In the genomic region with DNA sequence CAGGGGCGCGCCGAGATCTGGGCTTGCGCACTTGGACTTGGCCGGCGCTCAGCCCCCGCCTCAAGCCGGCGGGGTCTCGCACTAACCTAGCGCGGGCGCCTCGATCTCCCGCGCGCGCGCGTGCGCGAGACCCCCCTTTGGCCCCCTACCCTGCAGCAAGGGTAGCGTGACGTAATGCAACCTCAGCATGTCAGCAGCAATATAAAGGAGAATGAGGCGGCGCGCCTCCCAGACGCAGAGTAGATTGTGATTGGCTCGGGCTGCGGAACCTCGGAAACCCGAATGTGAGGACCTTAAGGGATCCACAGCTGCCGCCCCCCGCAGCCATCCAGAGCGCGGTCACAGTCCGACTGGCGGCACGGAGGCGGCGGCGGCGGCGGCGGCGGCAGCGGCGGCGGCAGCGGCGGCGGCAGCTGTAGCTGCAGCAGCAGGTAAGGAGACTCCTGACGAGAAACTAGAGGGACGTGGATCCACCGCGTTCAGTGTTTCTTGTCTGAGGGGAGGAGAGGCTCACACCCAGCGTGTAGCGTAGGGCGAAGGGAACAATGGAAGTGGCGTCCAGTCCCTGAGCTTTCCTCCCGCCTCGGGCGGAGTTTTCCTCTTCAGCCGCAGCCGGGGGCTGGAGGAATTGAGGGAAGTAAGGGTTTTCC, we compare ENCODE assay signal across 8 cellular contexts. TPM values are rescaled to one million over a fixed set of nuclear protein-coding genes. Genes with fewer than 3 reads are reported as not detected.
A peak's percentile ranks its signal among the peaks of the same experiment; 100 is the strongest.
DNase-seq lines count a peak whose midpoint lies in the region; ATAC-seq, FAIRE-seq and TF ChIP-seq lines count a peak whose summit lies in the region.

A gene with protein sequence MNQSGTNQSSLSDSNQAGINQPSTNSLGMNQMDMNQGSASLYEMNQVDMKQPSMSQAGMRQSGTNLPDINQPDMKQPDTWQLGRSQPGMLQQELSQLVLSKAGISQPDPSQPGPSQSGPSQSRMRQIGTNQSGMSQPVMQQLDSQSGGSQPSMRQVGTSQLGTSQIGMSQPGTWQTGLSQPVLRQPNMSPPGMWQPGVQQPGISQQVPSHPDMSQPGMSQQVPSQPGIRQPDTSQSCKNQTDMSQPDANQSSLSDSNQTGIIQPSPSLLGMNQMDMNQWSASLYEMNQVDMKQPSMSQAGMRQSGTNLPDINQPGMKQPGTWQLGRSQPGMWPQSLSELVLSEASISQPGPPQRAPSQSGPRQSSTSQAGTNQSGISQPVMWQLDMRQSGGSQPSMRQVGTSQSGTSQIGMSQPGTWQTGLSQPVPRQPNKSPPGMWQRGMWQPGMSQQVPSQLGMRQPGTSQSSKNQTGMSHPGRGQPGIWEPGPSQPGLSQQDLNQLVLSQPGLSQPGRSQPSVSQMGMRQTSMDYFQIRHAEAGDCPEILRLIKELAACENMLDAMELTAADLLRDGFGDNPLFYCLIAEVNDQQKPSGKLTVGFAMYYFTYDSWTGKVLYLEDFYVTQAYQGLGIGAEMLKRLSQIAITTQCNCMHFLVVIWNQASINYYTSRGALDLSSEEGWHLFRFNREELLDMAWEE (minus strand): TSS at position 19 of the 650 bp plus-strand sequence. CDS start 134,811 bp downstream, outside the sequence.
Gene ZNF711 (plus strand): TSS at position 231 of the 650 bp plus-strand sequence. CDS start 3,582 bp downstream, outside the sequence.

- no peak within 1 kb of the TSS; the same call in 1 of the 2 replicates for H2AK5ac ChIP-seq in H1 (ENCODE audit: low read depth, low read length)

- no peak within 1 kb of the TSS for H3K23ac ChIP-seq in H1 (ENCODE audit: insufficient read length)

- no peak within 1 kb of the TSS for H2BK15ac ChIP-seq in H1 (ENCODE audit: low read length)

- H4K20me1 ChIP-seq in H1 (replicated peaks in 1 of 2; ENCODE audit: control insufficient read depth in 1 of 2, insufficient read depth in 2 of 2, low read length in 2 of 2), result no peaks in the 10 kb centered on the region

- POLR2A ChIA-PET in H1 (lab: Charles Lee; ENCODE audit: partially characterized antibody), result interaction anchor here (0.7 to 2.0 kb wide), 10 partner anchors 9 to 133 kb away, joined by 3 to 10 read pairs (median 5); no protein-coding TSS in a partner anchor

- peak within 1 kb of the TSS; percentile 92 for H2AFZ ChIP-seq in H1 (ENCODE audit: low read length)

- no peak within 1 kb of the TSS for H3K4ac ChIP-seq in H1 (replicated peaks; ENCODE audit: insufficient read length, low read depth, low read length)

- FAIRE-seq in H1 (lab: Jason Lieb, UNC) (peak; percentile 50), H54 (lab: Jason Lieb, UNC) (no peak)

- peak; percentile 44 for ATAC-seq in GM21717 (IDR thresholded peaks at IDR 0.05; ENCODE audit: unreplicated experiment)

- TF ChIP-seq POLR2A in H1 (IDR thresholded peaks at IDR 0.05; ENCODE audit: control extremely low read depth in 1 of 2, low read depth in 2 of 2, low read length in 2 of 2), result peak in 1 of 2 experiments; percentile 45; a peak in 1 of 3 replicates
- TF ChIP-seq POLR2A in H54 (IDR thresholded peaks at IDR 0.05; ENCODE audit: low read depth, low read length), result no peak

- no peak within 1 kb of the TSS for H3K14ac ChIP-seq in H1 (ENCODE audit: insufficient read length)

- no peaks in the 10 kb centered on the region for H3K79me1 ChIP-seq in H1 (ENCODE audit: low read depth, low read length)

- no peak for TF ChIP-seq RAD21 in H1 (IDR thresholded peaks at IDR 0.05 in 1 of 2, conservative IDR thresholded peaks at IDR 0.05 in 1 of 2; ENCODE audit: low read depth in 2 of 2, low read length in 2 of 2)

- TF ChIP-seq CTCF in WERI-Rb-1 (IDR thresholded peaks at IDR 0.05; ENCODE audit: low read depth, low read length) (no peak), H1 (IDR thresholded peaks at IDR 0.05; ENCODE audit: control extremely low read depth in 1 of 3, insufficient read depth in 1 of 3, low read depth in 1 of 3, low read length in 3 of 3) (no peak)

- H3K18ac ChIP-seq in H1 (ENCODE audit: extremely low read depth, low read length), result peak within 1 kb of the TSS; percentile 71; the same call in 1 of the 2 replicates

- peak within 1 kb of the TSS; percentile 3 for H3K56ac ChIP-seq in H1 (replicated peaks; ENCODE audit: insufficient read length, low read depth, low read length)

- H3K36me3 ChIP-seq in WERI-Rb-1 (0 out of 2 replicates have a peak, but pooled peaks cover 2% of the 10 kb centered on the region), H1 (ENCODE audit: control insufficient read depth in 2 of 4, insufficient read depth in 4 of 4, low read length in 3 of 4) (peaks cover 0 to 4% (median 0%) of the 10 kb centered on the region in 4 experiments; a peak in 2 of 8 replicates), subcutaneous abdominal adipose tissue (ENCODE audit: control insufficient read depth in 5 of 5, insufficient read depth in 5 of 5, low read length in 5 of 5) (no peaks in the 10 kb centered on the region)

- H3K4me1 ChIP-seq in H1 (replicated peaks in 1 of 4; ENCODE audit: control insufficient read depth in 3 of 4, insufficient read depth in 4 of 4, low read length in 3 of 4) (peaks cover 0 to 3% (median 0%) of the 10 kb centered on the region in 4 experiments; a peak in 1 of 7 replicates), subcutaneous abdominal adipose tissue (ENCODE audit: control insufficient read depth in 5 of 5, insufficient read depth in 5 of 5, low read length in 5 of 5) (peaks cover 0 to 11% (median 6%) of the 10 kb centered on the region in 5 donors)

- H4K5ac ChIP-seq in H1 (ENCODE audit: insufficient read length, low read depth, low read length), result peak within 1 kb of the TSS; percentile 67

- H3K27ac ChIP-seq in WERI-Rb-1 (peak within 1 kb of the TSS; percentile 94), H1 (ENCODE audit: low read depth, low read length) (peak within 1 kb of the TSS; percentile 95), subcutaneous abdominal adipose tissue (ENCODE audit: low read depth, low read length) (no peak within 1 kb of the TSS)

- H3K9ac ChIP-seq in H1 (replicated peaks in 1 of 4; ENCODE audit: extremely low read depth in 1 of 4, low read depth in 3 of 4, low read length in 3 of 4), result peak within 1 kb of the TSS; percentile 84 to 98 (median 96)
- H3K9ac ChIP-seq in subcutaneous abdominal adipose tissue (ENCODE audit: low read length in 5 of 5), result peak within 1 kb of the TSS in 1 of 5 donors; percentile 11

- WGBS in H1 (ENCODE audit: extremely low coverage in 1 of 2, insufficient coverage in 1 of 2, insufficient read length in 1 of 2, insufficient replicate concordance in 2 of 2, low coverage in 1 of 2, low lambda C conversion rate in 2 of 2, missing lambda C conversion rate in 1 of 2), 2 experiments, result 1% methylated on average over 14 of the region's 65 CpGs; no CpG with 5 or more reads in 1 of the 2 experiments

- H3K9me3 ChIP-seq in WERI-Rb-1 (ENCODE audit: severe bottlenecking) (no peaks in the 10 kb centered on the region), H1 (ENCODE audit: insufficient read depth in 2 of 2, low read depth in 1 of 2, low read length in 1 of 2) (no peaks in the 10 kb centered on the region), subcutaneous abdominal adipose tissue (ENCODE audit: control insufficient read depth in 5 of 5, low read length in 5 of 5) (no peaks in the 10 kb centered on the region)

- peak within 1 kb of the TSS; percentile 50; the same call in 1 of the 2 replicates for H2BK12ac ChIP-seq in H1 (ENCODE audit: low read depth, low read length)

- peaks cover 6% of the 10 kb centered on the region for H3K27me3 ChIP-seq in WERI-Rb-1 (ENCODE audit: insufficient read depth, low read depth, severe bottlenecking)
- no peaks in the 10 kb centered on the region for H3K27me3 ChIP-seq in H1 (replicated peaks in 1 of 4; ENCODE audit: control insufficient read depth in 3 of 4, extremely low read depth in 1 of 4, insufficient read depth in 3 of 4, low read length in 3 of 4)
- peaks cover 0 to 8% (median 5%) of the 10 kb centered on the region in 5 donors for H3K27me3 ChIP-seq in subcutaneous abdominal adipose tissue (ENCODE audit: control insufficient read depth in 5 of 5, insufficient read depth in 4 of 5, low read length in 5 of 5)

- H2BK20ac ChIP-seq in H1 (ENCODE audit: low read length), result no peak within 1 kb of the TSS

- H3K4me2 ChIP-seq in H1 (ENCODE audit: insufficient read depth in 1 of 2, low read depth in 2 of 2, low read length in 2 of 2), result peak within 1 kb of the TSS; percentile 67 to 73

- H3K4me3 ChIP-seq in WERI-Rb-1 (ENCODE audit: low read depth, low read length) (peak within 1 kb of the TSS; percentile 91), H1 (ENCODE audit: extremely low read depth in 1 of 4, insufficient read depth in 2 of 4, low read depth in 3 of 4, low read length in 4 of 4) (peak within 1 kb of the TSS; percentile 80 to 100 (median 92)), subcutaneous abdominal adipose tissue (ENCODE audit: low read depth in 1 of 5, low read length in 5 of 5) (peak within 1 kb of the TSS; percentile 61 to 81 (median 70))

- no peak for TF ChIP-seq EP300 in H1 (IDR thresholded peaks at IDR 0.05; ENCODE audit: borderline replicate concordance in 1 of 2, low read depth in 2 of 2, low read length in 2 of 2)

- peaks cover 3% of the 10 kb centered on the region; the same call in 1 of the 2 replicates for H3K23me2 ChIP-seq in H1 (ENCODE audit: low read depth, low read length)

- DNase-seq in DMS79 (lab: John Stamatoyannopoulos, UW) (peak; percentile 81), NCI-H1105 (lab: John Stamatoyannopoulos, UW) (peak; percentile 92), WERI-Rb-1 (peak; percentile 86), H1 (ENCODE audit: low read depth in 1 of 2, low spot score in 2 of 2) (peak; percentile 64 to 67), medulla oblongata (ENCODE audit: extremely low spot score) (peak; percentile 52), H54 (ENCODE audit: insufficient read length, low spot score) (no peak)

- peaks cover 4 to 45% of the 10 kb centered on the region in 2 experiments; a peak in 3 of 4 replicates for H3K79me2 ChIP-seq in H1 (ENCODE audit: control insufficient read depth in 1 of 2, insufficient read depth in 2 of 2, low read length in 2 of 2)

- H2BK5ac ChIP-seq in H1 (ENCODE audit: low read depth, low read length), result peak within 1 kb of the TSS; percentile 85; the same call in 1 of the 2 replicates

- peak within 1 kb of the TSS; percentile 91 for H4K8ac ChIP-seq in H1 (ENCODE audit: extremely low read depth, insufficient read depth, low read length)

- no peak within 1 kb of the TSS for H4K91ac ChIP-seq in H1 (replicated peaks; ENCODE audit: insufficient read length, low read length)

- CTCF ChIA-PET in H1 (lab: Charles Lee; ENCODE audit: partially characterized antibody), result no interaction called here

- H2BK120ac ChIP-seq in H1 (replicated peaks; ENCODE audit: low read depth, low read length), result no peak within 1 kb of the TSS

RNA-seq across cellular contexts. Expression of the first gene that starts in this region (rescaled TPM):
- total RNA-seq in H1 (2021; fragmentation: NEBNext Ultra II Directional; extraction: Animal tissue kit (Norgen Biotek cat#: 25700)), result 0.17 and 0.27 TPM in 2 replicates
- 0.06 and 0.08 TPM in 2 replicates for polyA plus RNA-seq in H1 (2011; rRNA removed)
- 0.21 TPM for polyA plus RNA-seq in H1 (2011; cell fraction: cytosol; rRNA removed)
- 0.21 TPM for polyA plus RNA-seq in H1 (2011; cell fraction: nucleus; rRNA removed)
- 0.13 to 0.24 TPM (median 0.16 TPM) in 4 replicates for polyA plus RNA-seq in H1 (2012, experiment 1 of 2)
- not detected for polyA plus RNA-seq in H1 (2012, experiment 2 of 2)
- 0.41 TPM for polyA plus RNA-seq in H1 (2013, experiment 1 of 2)
- polyA plus RNA-seq in H1 (2013, experiment 2 of 2), result 0.31 TPM
- polyA minus RNA-seq in H1 (2011; rRNA and poly(A)+ RNA removed), result 0.07 and 0.73 TPM in 2 replicates
- polyA minus RNA-seq in H1 (2011; cell fraction: cytosol; rRNA and poly(A)+ RNA removed), result not detected
- 0.50 TPM for polyA minus RNA-seq in H1 (2011; cell fraction: nucleus; rRNA and poly(A)+ RNA removed)

RNA-seq across cellular contexts. Expression of gene ZNF711, which starts in this region (rescaled TPM):
- total RNA-seq in H1 (2021; fragmentation: NEBNext Ultra II Directional; extraction: Animal tissue kit (Norgen Biotek cat#: 25700)), result 15.5 and 16.3 TPM in 2 replicates
- polyA plus RNA-seq in H1 (2011; rRNA removed), result 4.2 and 8.5 TPM in 2 replicates
- 11.8 TPM for polyA plus RNA-seq in H1 (2011; cell fraction: cytosol; rRNA removed)
- polyA plus RNA-seq in H1 (2011; cell fraction: nucleus; rRNA removed), result 6.7 TPM
- polyA plus RNA-seq in H1 (2012, experiment 1 of 2), result 9.4 to 15.5 TPM (median 11.8 TPM) in 4 replicates
- polyA plus RNA-seq in H1 (2012, experiment 2 of 2), result 0.71 TPM
- 11.4 TPM for polyA plus RNA-seq in H1 (2013, experiment 1 of 2)
- 9.8 TPM for polyA plus RNA-seq in H1 (2013, experiment 2 of 2)
- 11.6 and 17.6 TPM in 2 replicates for polyA minus RNA-seq in H1 (2011; rRNA and poly(A)+ RNA removed)
- 5.9 TPM for polyA minus RNA-seq in H1 (2011; cell fraction: cytosol; rRNA and poly(A)+ RNA removed)
- polyA minus RNA-seq in H1 (2011; cell fraction: nucleus; rRNA and poly(A)+ RNA removed), result 26.1 TPM
